Comparison of ENCODE assay signal across 19 cellular contexts in the genomic region with DNA sequence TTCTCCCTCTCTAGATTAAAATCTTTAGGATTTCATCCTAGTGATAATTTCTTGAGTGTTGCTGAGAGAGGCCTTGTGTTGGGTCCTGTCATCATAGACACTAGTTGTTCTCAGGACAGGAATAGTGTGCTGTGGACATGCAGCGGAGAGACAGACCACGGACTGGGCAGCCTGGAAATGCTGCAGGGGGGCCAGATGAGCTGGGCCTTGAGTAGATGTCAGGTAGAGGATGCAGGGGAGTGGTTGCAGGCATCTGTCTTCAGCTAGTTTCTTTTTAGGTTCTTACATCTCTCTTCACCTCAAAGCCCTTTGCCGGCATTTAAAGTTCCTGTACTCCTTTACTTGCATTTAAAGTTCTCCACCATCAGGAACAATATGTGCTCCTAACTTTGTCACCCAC.
"Had no signal": no experiment of that assay in that cellular context is flagged by ENCODE, and none has a peak within 500 bp of the region (broad histone marks: within the 10 kb centered on the region; RNA-seq: fewer than 3 reads in every experiment).

No MANE protein-coding gene starts in this region.

- H3K4me1 ChIP-seq: ascending aorta, spleen, thyroid gland had no signal

- H3K9me3 Mint-ChIP-seq: activated CD4-positive, alpha-beta memory T cell treated with anti-CD3 and anti-CD28 coated beads, Interleukin-2, amount 10 ng/mL, durations not matched to agents 7 days and 5 days; activated T-cell treated with anti-CD3 and anti-CD28 coated beads, Interleukin-2, amount 50 U/mL, for 72 hours; mesothelial cell of epicardium; nephron progenitor cell had no signal

- ATAC-seq: activated CD4-positive, alpha-beta T cell treated with anti-CD3 and anti-CD28 coated beads for 36 hours; activated T-cell treated with anti-CD3 and anti-CD28 coated beads, Interleukin-2, amount 50 U/mL, for 72 hours; left lobe of liver; WTC11 had no signal

- H3K4me3 Mint-ChIP-seq: activated CD4-positive, alpha-beta memory T cell treated with anti-CD3 and anti-CD28 coated beads, Interleukin-2, amount 10 ng/mL, durations not matched to agents 7 days and 5 days; activated CD4-positive, alpha-beta T cell treated with anti-CD3 and anti-CD28 coated beads for 36 hours; activated T-cell treated with anti-CD3 and anti-CD28 coated beads, Interleukin-2, amount 50 U/mL, for 72 hours; mesothelial cell of epicardium; nephron progenitor cell; WTC11 had no signal

- H3K27me3 ChIP-seq: ascending aorta, spleen, thyroid gland had no signal

- H3K4me1 Mint-ChIP-seq: activated CD4-positive, alpha-beta memory T cell treated with anti-CD3 and anti-CD28 coated beads, Interleukin-2, amount 10 ng/mL, durations not matched to agents 7 days and 5 days; activated CD4-positive, alpha-beta T cell treated with anti-CD3 and anti-CD28 coated beads for 36 hours; mesothelial cell of epicardium; nephron progenitor cell had no signal

- H3K27ac ChIP-seq: ascending aorta, coronary artery, spleen, thyroid gland had no signal

- H3K27ac Mint-ChIP-seq: activated CD4-positive, alpha-beta memory T cell treated with anti-CD3 and anti-CD28 coated beads, Interleukin-2, amount 10 ng/mL, durations not matched to agents 7 days and 5 days; activated CD4-positive, alpha-beta T cell treated with anti-CD3 and anti-CD28 coated beads for 36 hours; activated T-cell treated with anti-CD3 and anti-CD28 coated beads, Interleukin-2, amount 50 U/mL, for 72 hours; mesothelial cell of epicardium; WTC11 had no signal

- H3K27me3 Mint-ChIP-seq: activated CD4-positive, alpha-beta memory T cell treated with anti-CD3 and anti-CD28 coated beads, Interleukin-2, amount 10 ng/mL, durations not matched to agents 7 days and 5 days; activated CD4-positive, alpha-beta T cell treated with anti-CD3 and anti-CD28 coated beads for 36 hours had no signal

- DNase-seq: activated CD4-positive, alpha-beta memory T cell treated with anti-CD3 and anti-CD28 coated beads, Interleukin-2, amount 10 ng/mL, durations not matched to agents 7 days and 5 days; activated CD4-positive, alpha-beta T cell treated with anti-CD3 and anti-CD28 coated beads for 36 hours; activated gamma-delta T cell; activated T-cell treated with anti-CD3 and anti-CD28 coated beads, Interleukin-2, amount 50 U/mL, for 72 hours; erythroblast; kidney; nephron progenitor cell; nucleus accumbens; retina; spleen; stimulated activated CD4-positive, alpha-beta T cell treated with anti-CD3 and anti-CD28 coated beads, Interleukin-4, amount 100 ng/mL, for 4 hours; stimulated activated naive CD4-positive, alpha-beta T cell treated with Interleukin-2 at 50 U/mL for 16 hours; thyroid gland had no signal

- H3K9me3 ChIP-seq: ascending aorta, spleen, thyroid gland had no signal

- H3K4me3 ChIP-seq: ascending aorta, coronary artery, lung, spleen, thyroid gland had no signal
